35 cellular contexts compared by ENCODE assay signal in genomic region chr3:64885055-64885454, GRCh38.
"Had no signal": no experiment of that assay in that cellular context is flagged by ENCODE, and none has a peak within 500 bp of the region (broad histone marks: within the 10 kb centered on the region; RNA-seq: fewer than 3 reads in every experiment).

No MANE protein-coding gene starts in this region.

- H3K4me2 ChIP-seq: KMS-11 had no signal

- H3K27me3 ChIP-seq: ascending aorta, body of pancreas, Peyer's patch, SJSA1 had no signal

- ATAC-seq: activated CD8-positive, alpha-beta T cell treated with anti-CD3 and anti-CD28 coated beads, Interleukin-2, amount 10 ng/mL, durations not matched to agents 7 days and 5 days; activated naive CD4-positive, alpha-beta T cell treated with anti-CD3 and anti-CD28 coated beads, Interleukin-2, amount 50 U/mL, for 72 hours; activated naive CD8-positive, alpha-beta T cell treated with anti-CD3 and anti-CD28 coated beads, Interleukin-2, amount 50 U/mL, for 24 hours; body of pancreas; T-cell had no signal

- FAIRE-seq: bronchial epithelial cell, TTC549 had no signal

- H3K9ac ChIP-seq: KMS-11 had no signal

- H3K9me3 ChIP-seq: ascending aorta, body of pancreas, Peyer's patch, SJSA1 had no signal

- H3K4me3 ChIP-seq: ascending aorta, body of pancreas, Peyer's patch, SJSA1 had no signal

- H3K4me1 ChIP-seq: body of pancreas, Peyer's patch, SJSA1 had no signal

- DNase-seq: activated CD4-positive, alpha-beta T cell treated with anti-CD3 and anti-CD28 coated beads for 48 hours; activated CD4-positive, alpha-beta T cell treated with anti-CD3 and anti-CD28 coated beads, Interleukin-2, amount 50 U/mL, for 4 hours; activated CD4-positive, CD25-positive, alpha-beta regulatory T cell treated with anti-CD3 and anti-CD28 coated beads, Interleukin-2, amount 50 U/mL, for 72 hours; activated CD8-positive, alpha-beta memory T cell treated with anti-CD3 and anti-CD28 coated beads, Interleukin-2, amount 50 U/mL, for 48 hours; activated CD8-positive, alpha-beta T cell treated with anti-CD3 and anti-CD28 coated beads, Interleukin-2, amount 10 ng/mL, durations not matched to agents 7 days and 5 days; activated effector memory CD4-positive, alpha-beta T cell treated with Interleukin-2 at 50 U/mL for 16 hours; activated naive CD4-positive, alpha-beta T cell; activated naive CD8-positive, alpha-beta T cell treated with anti-CD3 and anti-CD28 coated beads, Interleukin-2, amount 50 U/mL, for 24 hours; activated T-cell treated with anti-CD3 and anti-CD28 coated beads, Interleukin-2, amount 50 U/mL, for 1 hour; amniotic stem cell; body of pancreas; NCI-H1092; NCI-H1417 treated with DMSO at 0.1 percent for 48 hours; NCI-H1694; NCI-H2029; NCI-H2107; NCI-H2171 treated with DMSO at 0.1 percent for 48 hours; NCI-H226; NCI-H510A; NCI-H526 treated with DMSO at 0.1 percent for 48 hours; NCI-H82; NK-92 treated with Interleukin-12 subunit alpha and Interleukin-12 subunit beta, amount 100 ng/mL, for 24 hours; Peyer's patch; SHP77; T-cell; T-helper 2 cell; T1000; WERI-Rb-1 had no signal

- H3K36me3 ChIP-seq: ascending aorta, Peyer's patch, SJSA1, WERI-Rb-1 had no signal

- H3K27ac ChIP-seq: ascending aorta, body of pancreas, KMS-11, Peyer's patch, RWPE1, SJSA1, WERI-Rb-1 had no signal
